Comparison of ENCODE assay signal across 8 cellular contexts in genomic region chr12:25648460-25648859, GRCh38.
DNase-seq lines count a peak whose midpoint lies in the region; ATAC-seq and TF ChIP-seq lines count a peak whose summit lies in the region.

No MANE protein-coding gene starts in this region.

- H3K9me3 ChIP-seq in HEK293 (ENCODE audit: control insufficient read depth, insufficient read depth, low read depth, low read length) (no peaks in the 10 kb centered on the region), heart right ventricle (no peaks in the 10 kb centered on the region), gastrocnemius medialis (no peaks in the 10 kb centered on the region), ovary (no peaks in the 10 kb centered on the region)

- no peaks in the 10 kb centered on the region for H3K36me3 ChIP-seq in HEK293 (ENCODE audit: control insufficient read depth in 2 of 2, insufficient read depth in 1 of 2, low read length in 2 of 2)
- H3K36me3 ChIP-seq in heart right ventricle = no peaks in the 10 kb centered on the region
- H3K36me3 ChIP-seq in gastrocnemius medialis = no peaks in the 10 kb centered on the region
- no peaks in the 10 kb centered on the region for H3K36me3 ChIP-seq in ovary

- H3K4me1 ChIP-seq in HEK293 (ENCODE audit: control insufficient read depth, insufficient read depth, low read length) (peaks cover 5% of the 10 kb centered on the region; the same call in 1 of the 2 replicates), heart right ventricle (peaks cover 0 to 8% (median 0%) of the 10 kb centered on the region in 9 donors), gastrocnemius medialis (no peaks in the 10 kb centered on the region), ovary (ENCODE audit: insufficient read depth) (no peaks in the 10 kb centered on the region)

- DNase-seq in heart right ventricle (peak; percentile 31 to 35), gastrocnemius medialis (peak; percentile 3 to 18), ovary (no peak), epidermal melanocyte (ENCODE audit: insufficient read length, low spot score) (no peak)
- DNase-seq in activated CD4-positive, alpha-beta T cell treated with anti-CD3 and anti-CD28 coated beads for 1 hour = no peak
- DNase-seq in activated T-cell treated with anti-CD3 and anti-CD28 coated beads, Interleukin-2, amount 50 U/mL, for 48 hours = no peak

- CTCF ChIA-PET in HEK293 (lab: Yijun Ruan, JAX) = no interaction called here

- 13% methylated on average over 6 of the region's 6 CpGs for WGBS in heart right ventricle, 2 donors
- WGBS in ovary, 3 donors = 39 to 49% (median 43%) methylated on average over 6 of the region's 6 CpGs

- POLR2A ChIA-PET in HEK293 (lab: Yijun Ruan, JAX) = interaction anchor here (0.5 kb wide), 1 partner anchor 55 kb away, joined by 3 read pairs; no protein-coding TSS in a partner anchor

- intact Hi-C loops in heart right ventricle (cut with DNase I) (no loop called here), gastrocnemius medialis (cut with DNase I; ENCODE audit: low total_unique reads) (no loop called here), ovary (cut with DNase I) (no loop called here)

- H3K27me3 ChIP-seq in heart right ventricle = no peaks in the 10 kb centered on the region
- H3K27me3 ChIP-seq in gastrocnemius medialis = no peaks in the 10 kb centered on the region
- H3K27me3 ChIP-seq in ovary = no peaks in the 10 kb centered on the region

- TF ChIP-seq EP300 in ovary (IDR thresholded peaks at IDR 0.05) = no peak

- TF ChIP-seq CTCF in HEK293 (tag by site-specific recombination; IDR thresholded peaks at IDR 0.05) = no peak
- no peak for TF ChIP-seq CTCF in VCaP (conservative IDR thresholded peaks at IDR 0.05)
- TF ChIP-seq CTCF in heart right ventricle (IDR thresholded peaks at IDR 0.05) = no peak
- no peak for TF ChIP-seq CTCF in gastrocnemius medialis (IDR thresholded peaks at IDR 0.05 in 4 of 5, conservative IDR thresholded peaks at IDR 0.05 in 1 of 5)
- TF ChIP-seq CTCF in ovary (IDR thresholded peaks at IDR 0.05) = no peak

- in situ Hi-C loops in gastrocnemius medialis (cut with MboI; ENCODE audit: low sequenced_read_pairs in 4 of 4) = no loop called here

- ATAC-seq in heart right ventricle (peak; percentile 52 to 100 (median 78)), gastrocnemius medialis (no peak)

- peak overlapping the region; percentile 35; the same call in 1 of the 2 replicates for H3K27ac ChIP-seq in HEK293 (ENCODE audit: extremely low read depth, low read depth, low read length)
- peak overlapping the region; percentile 49 for H3K27ac ChIP-seq in VCaP
- no peak overlapping the region for H3K27ac ChIP-seq in heart right ventricle
- no peak overlapping the region for H3K27ac ChIP-seq in gastrocnemius medialis
- no peak overlapping the region for H3K27ac ChIP-seq in ovary

- TF ChIP-seq POLR2A in gastrocnemius medialis (IDR thresholded peaks at IDR 0.05) (no peak), ovary (IDR thresholded peaks at IDR 0.05) (no peak)

- peak overlapping the region; percentile 16 for H3K4me3 ChIP-seq in HEK293 (ENCODE audit: low read depth, low read length)
- H3K4me3 ChIP-seq in heart right ventricle = no peak overlapping the region
- H3K4me3 ChIP-seq in gastrocnemius medialis = no peak overlapping the region
- no peak overlapping the region for H3K4me3 ChIP-seq in ovary

TF ChIP-seq in HEK293, 187 proteins besides CTCF, POLR2A, EP300 and RAD21 (continues in another document):
- TF ChIP-seq ZNF274 (IDR thresholded peaks at IDR 0.05; ENCODE audit: low read length) = no peak
- TF ChIP-seq ZNF274 (tag by site-specific recombination; IDR thresholded peaks at IDR 0.05; ENCODE audit: borderline replicate concordance) = no peak
- no peak for TF ChIP-seq ZXDB (tag by site-specific recombination; IDR thresholded peaks at IDR 0.05)
- no peak for TF ChIP-seq ZNF785 (tag by site-specific recombination; IDR thresholded peaks at IDR 0.05)
- TF ChIP-seq, protein P1, sequence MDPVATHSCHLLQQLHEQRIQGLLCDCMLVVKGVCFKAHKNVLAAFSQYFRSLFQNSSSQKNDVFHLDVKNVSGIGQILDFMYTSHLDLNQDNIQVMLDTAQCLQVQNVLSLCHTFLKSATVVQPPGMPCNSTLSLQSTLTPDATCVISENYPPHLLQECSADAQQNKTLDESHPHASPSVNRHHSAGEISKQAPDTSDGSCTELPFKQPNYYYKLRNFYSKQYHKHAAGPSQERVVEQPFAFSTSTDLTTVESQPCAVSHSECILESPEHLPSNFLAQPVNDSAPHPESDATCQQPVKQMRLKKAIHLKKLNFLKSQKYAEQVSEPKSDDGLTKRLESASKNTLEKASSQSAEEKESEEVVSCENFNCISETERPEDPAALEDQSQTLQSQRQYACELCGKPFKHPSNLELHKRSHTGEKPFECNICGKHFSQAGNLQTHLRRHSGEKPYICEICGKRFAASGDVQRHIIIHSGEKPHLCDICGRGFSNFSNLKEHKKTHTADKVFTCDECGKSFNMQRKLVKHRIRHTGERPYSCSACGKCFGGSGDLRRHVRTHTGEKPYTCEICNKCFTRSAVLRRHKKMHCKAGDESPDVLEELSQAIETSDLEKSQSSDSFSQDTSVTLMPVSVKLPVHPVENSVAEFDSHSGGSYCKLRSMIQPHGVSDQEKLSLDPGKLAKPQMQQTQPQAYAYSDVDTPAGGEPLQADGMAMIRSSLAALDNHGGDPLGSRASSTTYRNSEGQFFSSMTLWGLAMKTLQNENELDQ (tag by site-specific recombination; IDR thresholded peaks at IDR 0.05; ENCODE audit: low read depth) = no peak
- TF ChIP-seq, protein P2, sequence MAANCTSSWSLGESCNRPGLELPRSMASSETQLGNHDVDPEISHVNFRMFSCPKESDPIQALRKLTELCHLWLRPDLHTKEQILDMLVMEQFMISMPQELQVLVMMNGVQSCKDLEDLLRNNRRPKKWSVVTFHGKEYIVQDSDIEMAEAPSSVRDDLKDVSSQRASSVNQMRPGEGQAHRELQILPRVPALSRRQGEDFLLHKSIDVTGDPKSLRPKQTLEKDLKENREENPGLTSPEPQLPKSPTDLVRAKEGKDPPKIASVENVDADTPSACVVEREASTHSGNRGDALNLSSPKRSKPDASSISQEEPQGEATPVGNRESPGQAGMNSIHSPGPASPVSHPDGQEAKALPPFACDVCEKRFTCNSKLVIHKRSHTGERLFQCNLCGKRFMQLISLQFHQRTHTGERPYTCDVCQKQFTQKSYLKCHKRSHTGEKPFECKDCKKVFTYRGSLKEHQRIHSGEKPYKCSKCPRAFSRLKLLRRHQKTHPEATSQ (tag by site-specific recombination; IDR thresholded peaks at IDR 0.05) = no peak
- TF ChIP-seq ZBTB8A (tag by site-specific recombination; IDR thresholded peaks at IDR 0.05) = 0 out of 2 replicates have a peak, but pooled peaks have one; percentile 44
- no peak for TF ChIP-seq HOXA7 (CRISPR knock-in tag; IDR thresholded peaks at IDR 0.05; ENCODE audit: borderline replicate concordance)
- no peak for TF ChIP-seq INSM2 (tag by site-specific recombination; IDR thresholded peaks at IDR 0.05)
- TF ChIP-seq ZNF394 (tag by site-specific recombination; IDR thresholded peaks at IDR 0.05; ENCODE audit: borderline replicate concordance) = no peak
- no peak for TF ChIP-seq ZNF777 (tag by site-specific recombination; IDR thresholded peaks at IDR 0.05; ENCODE audit: borderline replicate concordance)
- TF ChIP-seq SP7 (tag by site-specific recombination; IDR thresholded peaks at IDR 0.05) = 0 out of 2 replicates have a peak, but pooled peaks have one; percentile 32
- no peak for TF ChIP-seq PRDM4 (tag by site-specific recombination; IDR thresholded peaks at IDR 0.05)
- TF ChIP-seq KLF9 (tag by site-specific recombination; IDR thresholded peaks at IDR 0.05; ENCODE audit: low read depth) = no peak
- TF ChIP-seq, protein P3, sequence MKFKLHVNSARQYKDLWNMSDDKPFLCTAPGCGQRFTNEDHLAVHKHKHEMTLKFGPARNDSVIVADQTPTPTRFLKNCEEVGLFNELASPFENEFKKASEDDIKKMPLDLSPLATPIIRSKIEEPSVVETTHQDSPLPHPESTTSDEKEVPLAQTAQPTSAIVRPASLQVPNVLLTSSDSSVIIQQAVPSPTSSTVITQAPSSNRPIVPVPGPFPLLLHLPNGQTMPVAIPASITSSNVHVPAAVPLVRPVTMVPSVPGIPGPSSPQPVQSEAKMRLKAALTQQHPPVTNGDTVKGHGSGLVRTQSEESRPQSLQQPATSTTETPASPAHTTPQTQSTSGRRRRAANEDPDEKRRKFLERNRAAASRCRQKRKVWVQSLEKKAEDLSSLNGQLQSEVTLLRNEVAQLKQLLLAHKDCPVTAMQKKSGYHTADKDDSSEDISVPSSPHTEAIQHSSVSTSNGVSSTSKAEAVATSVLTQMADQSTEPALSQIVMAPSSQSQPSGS (tag by site-specific recombination; IDR thresholded peaks at IDR 0.05; ENCODE audit: low read depth) = no peak

Comparison
In these comparisons a context has a peak if more than half of its experiments do, and no peak if none do; other contexts are left out.
1. H3K27ac ChIP-seq: peak in HEK293 (single experiment) and VCaP (single experiment); none in heart right ventricle (0 of 10), gastrocnemius medialis (0 of 4) and ovary (0 of 2).
2. ATAC-seq: peak in heart right ventricle (8 of 8); none in gastrocnemius medialis (0 of 2).
3. DNase-seq: peak in heart right ventricle (2 of 2) and gastrocnemius medialis (2 of 2); none in activated CD4-positive, alpha-beta T cell treated with anti-CD3 and anti-CD28 coated beads for 1 hour (single experiment), ovary (0 of 5), epidermal melanocyte (single experiment) and activated T-cell treated with anti-CD3 and anti-CD28 coated beads, Interleukin-2, amount 50 U/mL, for 48 hours (0 of 2).